In the genomic region with DNA sequence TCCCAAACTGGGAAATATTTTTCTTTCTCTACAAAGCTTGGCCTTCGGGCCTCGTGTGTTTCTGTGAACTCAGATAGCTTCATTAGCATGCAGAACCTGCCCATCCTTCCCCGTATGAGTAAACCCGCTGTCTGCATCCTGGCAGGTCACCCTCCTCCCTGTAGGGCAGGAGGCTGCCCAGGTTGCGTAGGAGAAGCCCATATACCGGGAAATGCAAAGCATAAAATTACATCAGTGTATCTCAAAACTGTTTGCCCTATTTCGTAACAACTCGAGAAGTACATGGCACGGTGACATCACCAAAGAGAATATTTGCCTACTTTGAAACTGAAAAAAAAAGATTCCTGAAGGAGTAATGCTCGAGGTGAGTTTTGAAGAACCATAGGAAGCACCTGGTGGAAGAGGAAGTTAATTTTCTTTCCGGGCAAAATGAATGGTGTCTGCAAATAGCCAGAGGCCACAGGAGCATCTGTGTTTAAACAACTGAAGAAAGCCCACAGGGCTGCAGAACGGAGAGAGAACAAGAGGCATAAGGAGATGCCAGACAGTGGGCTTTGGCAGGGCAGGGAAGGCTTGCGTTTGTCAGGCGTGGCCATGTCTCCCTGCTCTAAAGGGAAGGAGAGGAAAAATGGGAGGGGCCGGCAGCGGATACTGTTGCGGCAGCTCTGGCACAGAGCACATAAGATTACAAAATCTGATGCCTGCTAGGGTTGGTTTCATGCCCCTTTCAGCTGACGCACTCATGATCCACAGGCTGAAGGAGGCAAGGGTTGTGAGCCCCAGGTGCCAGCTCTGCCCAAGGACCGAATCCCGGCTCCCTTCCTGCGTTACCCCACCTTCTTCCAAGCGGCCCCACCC, we compare ENCODE assay signal across 9 cellular contexts.
A peak's percentile ranks its signal among the peaks of the same experiment; 100 is the strongest.
DNase-seq lines count a peak whose midpoint lies in the region; ATAC-seq, FAIRE-seq and TF ChIP-seq lines count a peak whose summit lies in the region.
"Had no signal": no experiment of that assay in that cellular context is flagged by ENCODE, and none has a peak within 500 bp of the region (broad histone marks: within the 10 kb centered on the region; RNA-seq: fewer than 3 reads in every experiment).

No MANE protein-coding gene starts in this region.

- DNase-seq in GDM1 (lab: John Stamatoyannopoulos, UW), result peak; percentile 74
- peak; percentile 59 to 64 for DNase-seq in NOMO-1 (lab: John Stamatoyannopoulos, UW; ENCODE audit: unreplicated experiment in 2 of 2)
- no peak for DNase-seq in esophagus muscularis mucosa (ENCODE audit: extremely low spot score)
- DNase-seq in omental fat pad (ENCODE audit: low spot score), result no peak
- no peak for DNase-seq in GOT3 (lab: John Stamatoyannopoulos, UW)
- no peak for DNase-seq in HTR-8/SVneo (ENCODE audit: insufficient read length, low spot score)
- no peak for DNase-seq in A172 (ENCODE audit: low spot score)
- DNase-seq: T-helper 2 cell had no signal

- intact Hi-C loops in esophagus muscularis mucosa (cut with DNase I), result no loop called here

- 69% methylated on average over 22 of the region's 22 CpGs for WGBS in esophagus muscularis mucosa

- no peak for TF ChIP-seq POLR2A in esophagus muscularis mucosa (IDR thresholded peaks at IDR 0.05; ENCODE audit: low read depth)

- peaks cover 0 to under 1% (median 0%) of the 10 kb centered on the region in 4 donors for H3K4me1 ChIP-seq in esophagus muscularis mucosa

- no peak for FAIRE-seq in HTR-8/SVneo (lab: Jason Lieb, UNC)

- H3K9me3 ChIP-seq in esophagus muscularis mucosa, result no peaks in the 10 kb centered on the region

- H3K36me3 ChIP-seq in esophagus muscularis mucosa, result no peaks in the 10 kb centered on the region

- TF ChIP-seq CTCF in esophagus muscularis mucosa (IDR thresholded peaks at IDR 0.05) (no peak), omental fat pad (IDR thresholded peaks at IDR 0.05) (no peak)

- peak overlapping the region; percentile 10 to 44 (median 33) for H3K27ac ChIP-seq in esophagus muscularis mucosa (replicated peaks in 1 of 4)

- H3K4me3 ChIP-seq in esophagus muscularis mucosa, result no peak overlapping the region

- no peak for TF ChIP-seq EP300 in esophagus muscularis mucosa (IDR thresholded peaks at IDR 0.05)

- ATAC-seq in omental fat pad (ENCODE audit: low FRiP score), result peak; percentile 89
- no peak for ATAC-seq in HG03521 (IDR thresholded peaks at IDR 0.05; ENCODE audit: unreplicated experiment)

- no peaks in the 10 kb centered on the region for H3K27me3 ChIP-seq in esophagus muscularis mucosa

Comparison
In these comparisons a context has a peak if more than half of its experiments do, and no peak if none do; other contexts are left out.
1. DNase-seq: peak in GDM1 (single experiment) and NOMO-1 (2 of 2); none in esophagus muscularis mucosa (single experiment), omental fat pad (single experiment), GOT3 (single experiment), HTR-8/SVneo (single experiment) and A172 (single experiment).